ENCODE assay signal across 35 cellular contexts in the genomic region with DNA sequence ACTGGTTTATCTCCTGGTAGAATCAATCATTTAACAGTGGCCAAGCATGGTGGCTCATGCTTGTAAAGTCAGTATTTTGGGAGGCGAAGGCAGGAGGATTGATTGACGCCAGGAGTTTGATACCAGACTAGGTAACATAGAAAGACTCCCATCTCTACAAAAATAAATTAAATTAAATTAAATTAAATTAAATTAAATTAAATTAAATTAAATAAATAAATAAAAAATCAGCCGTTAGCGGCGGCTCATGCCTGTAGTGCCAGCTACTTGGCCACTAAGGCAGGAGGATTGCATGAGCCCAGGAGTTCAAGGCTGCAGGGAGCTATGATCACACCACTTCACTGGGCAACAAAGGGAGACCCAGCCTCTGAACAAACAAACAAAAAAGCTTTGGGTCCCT.
"Had no signal": no experiment of that assay in that cellular context is flagged by ENCODE, and none has a peak within 500 bp of the region (broad histone marks: within the 10 kb centered on the region; RNA-seq: fewer than 3 reads in every experiment).

No MANE protein-coding gene starts in this region.

- H3K36me3 ChIP-seq: MG63 had no signal

- H3K9me3 ChIP-seq: MG63 had no signal

- H3K4me3 ChIP-seq: MG63 had no signal

- H3K27me3 ChIP-seq: MG63 had no signal

- DNase-seq: Karpas-422, Kasumi-1, MG63, MM.1S, MV-4-11, NCI-H1048, NCI-H1092, NCI-H1092 treated with DMSO at 0.1 percent for 48 hours, NCI-H1105, NCI-H1105 treated with DMSO at 0.1 percent for 48 hours, NCI-H1417, NCI-H1417 treated with DMSO at 0.1 percent for 48 hours, NCI-H1436, NCI-H1436 treated with DMSO at 0.1 percent for 48 hours, NCI-H146, NCI-H1694, NCI-H1694 treated with DMSO at 0.1 percent for 48 hours, NCI-H187, NCI-H187 treated with DMSO at 0.1 percent for 48 hours, NCI-H1930, NCI-H2029, NCI-H2029 treated with DMSO at 0.1 percent for 48 hours, NCI-H2081, NCI-H2081 treated with DMSO at 0.1 percent for 48 hours, NCI-H2107, NCI-H2171, NCI-H2171 treated with DMSO at 0.1 percent for 48 hours, NCI-H2227 treated with DMSO at 0.1 percent for 48 hours, NCI-H226, NCI-H345, NCI-H446, NCI-H446 treated with DMSO at 0.1 percent for 48 hours, NCI-H510A, NCI-H510A treated with DMSO at 0.1 percent for 48 hours, NCI-H524 had no signal
